9 cellular contexts compared by ENCODE assay signal in the genomic region with DNA sequence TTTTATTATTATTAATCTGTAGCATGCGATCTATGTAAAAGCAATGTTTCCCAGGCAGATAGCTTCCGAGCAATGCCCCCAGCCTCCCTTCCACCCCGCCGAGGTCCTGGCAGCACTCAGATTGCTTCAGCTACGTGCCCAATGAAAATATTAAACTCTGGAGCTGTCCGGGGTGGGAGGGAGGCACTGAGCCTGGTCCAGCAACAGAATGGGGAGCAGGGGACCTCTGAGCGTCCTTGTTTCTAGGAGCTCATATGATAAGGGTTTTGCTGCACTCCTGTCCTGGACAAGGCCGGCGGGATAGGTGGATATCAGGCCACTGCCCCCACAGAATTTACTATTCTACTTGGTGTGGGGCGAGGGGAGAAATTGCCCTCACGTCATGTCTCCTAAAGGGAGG. TPM values are rescaled to one million over a fixed set of nuclear protein-coding genes. Genes with fewer than 3 reads are reported as not detected.
DNase-seq lines count a peak whose midpoint lies in the region; ATAC-seq, FAIRE-seq and TF ChIP-seq lines count a peak whose summit lies in the region.
"Had no signal": no experiment of that assay in that cellular context is flagged by ENCODE, and none has a peak within 500 bp of the region (broad histone marks: within the 10 kb centered on the region; RNA-seq: fewer than 3 reads in every experiment).

No MANE protein-coding gene starts in this region.

- H3K9me3 ChIP-seq in A549 (no peaks in the 10 kb centered on the region), HUES64 (ENCODE audit: insufficient read depth, low read depth, low read length) (no peaks in the 10 kb centered on the region), duodenal mucosa (ENCODE audit: control insufficient read depth in 1 of 2, low read length in 2 of 2) (no peaks in the 10 kb centered on the region), gastroesophageal sphincter (no peaks in the 10 kb centered on the region)
- H3K9me3 ChIP-seq: SJSA1 had no signal

- H3K9me3 Mint-ChIP-seq in nephron, result no peaks in the 10 kb centered on the region

- no peak overlapping the region; a peak in 1 of 6 replicates for H3K27ac ChIP-seq in A549
- no peak overlapping the region for H3K27ac ChIP-seq in HUES64 (ENCODE audit: low read depth, low read length)
- no peak overlapping the region for H3K27ac ChIP-seq in duodenal mucosa (ENCODE audit: low read depth, low read length)
- H3K27ac ChIP-seq in gastroesophageal sphincter, result no peak overlapping the region
- H3K27ac ChIP-seq: SJSA1 had no signal

- H3K27me3 ChIP-seq in HUES64 (ENCODE audit: insufficient read depth, low read length) (peaks cover 33% of the 10 kb centered on the region), duodenal mucosa (ENCODE audit: control insufficient read depth in 1 of 2, insufficient read depth in 2 of 2, low read length in 2 of 2) (peaks cover 0 to 2% of the 10 kb centered on the region in 2 donors), gastroesophageal sphincter (peaks cover 51% of the 10 kb centered on the region)

- 74% methylated on average over 11 of the region's 11 CpGs for WGBS in A549 (ENCODE audit: missing lambda C conversion rate)
- whole genome bisulfite sequencing in HUES64, result 79% methylated on average over 11 of the region's 11 CpGs
- 77% methylated on average over 10 of the region's 11 CpGs; no CpG with 5 or more reads in 1 of the 2 donors for WGBS in gastroesophageal sphincter (ENCODE audit: low coverage in 1 of 2), 2 donors

- H3K27me3 Mint-ChIP-seq in nephron (ENCODE audit: low read depth), result peaks cover 46% of the 10 kb centered on the region

- no peak for FAIRE-seq in A549 (lab: Jason Lieb, UNC)

- H3K36me3 Mint-ChIP-seq in nephron (ENCODE audit: low read depth), result no peaks in the 10 kb centered on the region

- TF ChIP-seq CTCF in A549 (IDR thresholded peaks at IDR 0.05), result no peak
- TF ChIP-seq CTCF in nephron (IDR thresholded peaks at IDR 0.05; ENCODE audit: unreplicated experiment in 3 of 3), result no peak
- no peak for TF ChIP-seq CTCF in gastroesophageal sphincter (IDR thresholded peaks at IDR 0.05)

- H3K4me1 ChIP-seq in A549, result peaks cover 14% of the 10 kb centered on the region; the same call in 1 of the 3 replicates
- H3K4me1 ChIP-seq in HUES64 (ENCODE audit: insufficient read depth, low read length), result peaks cover 34% of the 10 kb centered on the region
- peaks cover 11 to 25% of the 10 kb centered on the region in 2 donors for H3K4me1 ChIP-seq in duodenal mucosa (ENCODE audit: control insufficient read depth in 1 of 2, insufficient read depth in 2 of 2, low read length in 2 of 2)
- peaks cover 0 to 14% (median 0%) of the 10 kb centered on the region in 3 donors for H3K4me1 ChIP-seq in gastroesophageal sphincter

- peak overlapping the region; percentile 93 for H3K4me2 ChIP-seq in A549

- TF ChIP-seq RAD21 in A549 (conservative IDR thresholded peaks at IDR 0.05 in 1 of 2, IDR thresholded peaks at IDR 0.05 in 1 of 2), result no peak

- TF ChIP-seq POLR2A in A549 (IDR thresholded peaks at IDR 0.05; ENCODE audit: low read length) (no peak), gastroesophageal sphincter (IDR thresholded peaks at IDR 0.05) (no peak)

- H3K9ac ChIP-seq in HUES64 (ENCODE audit: low read depth, low read length), result no peak overlapping the region
- H3K9ac ChIP-seq in duodenal mucosa (ENCODE audit: low read depth in 1 of 2, low read length in 2 of 2), result peak overlapping the region in 1 of 2 donors; percentile 70

- intact Hi-C loops in posterior vena cava (cut with DNase I), result no loop called here

- no peak overlapping the region for H3K27ac Mint-ChIP-seq in nephron

- POLR2A ChIA-PET in A549 (lab: Yijun Ruan, JAX), result no interaction called here

- ATAC-seq in A549 (no peak), HG03196 (IDR thresholded peaks at IDR 0.05; ENCODE audit: unreplicated experiment) (no peak), gastroesophageal sphincter (no peak)

- H3K4me3 ChIP-seq in A549 (peak overlapping the region; percentile 80), HUES64 (ENCODE audit: low read length) (peak overlapping the region; percentile 88), duodenal mucosa (ENCODE audit: low read depth in 1 of 2, low read length in 2 of 2) (peak overlapping the region; percentile 79 to 83), gastroesophageal sphincter (peak overlapping the region in 1 of 2 donors; percentile 59)

- H3K4me1 Mint-ChIP-seq in nephron, result no peaks in the 10 kb centered on the region

- H3K4me3 Mint-ChIP-seq in nephron, result peak overlapping the region; percentile 67 to 69 (median 67)

- CTCF ChIA-PET in A549 (lab: Yijun Ruan, JAX), result interaction anchor here (1.0 to 1.8 kb wide), 2 partner anchors 8 to 11 kb away, joined by 3 to 4 read pairs; no protein-coding TSS in a partner anchor

- DNase-seq in A549 (ENCODE audit: low read depth in 1 of 2, low spot score in 1 of 2) (no peak), posterior vena cava (ENCODE audit: low spot score) (no peak), NCI-H510A treated with DMSO at 0.1 percent for 48 hours (lab: John Stamatoyannopoulos, UW) (no peak)

- no peaks in the 10 kb centered on the region for H3K36me3 ChIP-seq in HUES64 (ENCODE audit: insufficient read depth, low read length)
- no peaks in the 10 kb centered on the region for H3K36me3 ChIP-seq in duodenal mucosa (ENCODE audit: control insufficient read depth in 1 of 2, insufficient read depth in 2 of 2, low read length in 2 of 2)
- H3K36me3 ChIP-seq in gastroesophageal sphincter, result no peaks in the 10 kb centered on the region
- H3K36me3 ChIP-seq: SJSA1 had no signal

- no peak for TF ChIP-seq EP300 in A549 (IDR thresholded peaks at IDR 0.05)
- TF ChIP-seq EP300 in gastroesophageal sphincter (IDR thresholded peaks at IDR 0.05), result no peak

TF ChIP-seq in A549, 52 proteins besides CTCF, POLR2A, EP300 and RAD21:
- TF ChIP-seq CHD4 (IDR thresholded peaks at IDR 0.05; ENCODE audit: borderline replicate concordance), result no peak
- no peak for TF ChIP-seq RARB (CRISPR knock-in tag; IDR thresholded peaks at IDR 0.05)
- no peak for TF ChIP-seq FOXS1 (CRISPR knock-in tag; IDR thresholded peaks at IDR 0.05)
- TF ChIP-seq JUN (IDR thresholded peaks at IDR 0.05), result no peak
- no peak for TF ChIP-seq POLR2AphosphoS2 (conservative IDR thresholded peaks at IDR 0.05; ENCODE audit: low read length)
- TF ChIP-seq EHMT2 (IDR thresholded peaks at IDR 0.05; ENCODE audit: low read depth), result no peak
- no peak for TF ChIP-seq NR3C1 (IDR thresholded peaks at IDR 0.05)
- TF ChIP-seq CHD2 (IDR thresholded peaks at IDR 0.05; ENCODE audit: low read length, partially characterized antibody), result no peak
- no peak for TF ChIP-seq MYC (IDR thresholded peaks at IDR 0.05; ENCODE audit: borderline replicate concordance, low read length)
- no peak for TF ChIP-seq ZNF302 (CRISPR knock-in tag; IDR thresholded peaks at IDR 0.05)
- TF ChIP-seq TFCP2L1 (CRISPR knock-in tag; IDR thresholded peaks at IDR 0.05), result no peak
- TF ChIP-seq, protein P1, sequence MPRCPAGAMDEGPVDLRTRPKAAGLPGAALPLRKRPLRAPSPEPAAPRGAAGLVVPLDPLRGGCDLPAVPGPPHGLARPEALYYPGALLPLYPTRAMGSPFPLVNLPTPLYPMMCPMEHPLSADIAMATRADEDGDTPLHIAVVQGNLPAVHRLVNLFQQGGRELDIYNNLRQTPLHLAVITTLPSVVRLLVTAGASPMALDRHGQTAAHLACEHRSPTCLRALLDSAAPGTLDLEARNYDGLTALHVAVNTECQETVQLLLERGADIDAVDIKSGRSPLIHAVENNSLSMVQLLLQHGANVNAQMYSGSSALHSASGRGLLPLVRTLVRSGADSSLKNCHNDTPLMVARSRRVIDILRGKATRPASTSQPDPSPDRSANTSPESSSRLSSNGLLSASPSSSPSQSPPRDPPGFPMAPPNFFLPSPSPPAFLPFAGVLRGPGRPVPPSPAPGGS (IDR thresholded peaks at IDR 0.05), result no peak
- no peak for TF ChIP-seq KDM5A (IDR thresholded peaks at IDR 0.05)
- TF ChIP-seq ESRRA (IDR thresholded peaks at IDR 0.05; ENCODE audit: borderline replicate concordance, low read length), result no peak

RNA-seq across cellular contexts. Expression of gene CDK1, which starts 44.5 kb away (rescaled TPM):
- polyA plus RNA-seq in A549 (2011; rRNA removed) (82.3 and 109 TPM in 2 replicates), A549 (2017; fragmentation: RNase III; extraction: RNeasy Plus Mini Kit Qiagen cat#74134 plus additional on column Dnase treatment) (87.1 to 105 TPM (median 97.1 TPM) in 3 replicates)
- polyA plus RNA-seq in A549 (2012; cell fraction: cytosol; rRNA removed), result 35.7 and 39.1 TPM in 2 replicates
- polyA plus RNA-seq in A549 (2012; cell fraction: nucleus; rRNA removed), result 22.5 and 34.1 TPM in 2 replicates
- polyA minus RNA-seq in A549 (2011; rRNA and poly(A)+ RNA removed), result 10.4 and 11.0 TPM in 2 replicates
- 87.2 TPM for polyA plus RNA-seq in HUES64 (2013, experiment 1 of 2)
- 113 TPM for polyA plus RNA-seq in HUES64 (2013, experiment 2 of 2)
- total RNA-seq in gastroesophageal sphincter (1 to 10 TPM in 2 of 4 donors, under 1 TPM in 2; 0.40 to 6.9 (median 1.3) TPM), posterior vena cava (1 to 10 TPM; 1.1 to 1.3 TPM)
